16 cellular contexts compared by ENCODE assay signal in the genomic region with DNA sequence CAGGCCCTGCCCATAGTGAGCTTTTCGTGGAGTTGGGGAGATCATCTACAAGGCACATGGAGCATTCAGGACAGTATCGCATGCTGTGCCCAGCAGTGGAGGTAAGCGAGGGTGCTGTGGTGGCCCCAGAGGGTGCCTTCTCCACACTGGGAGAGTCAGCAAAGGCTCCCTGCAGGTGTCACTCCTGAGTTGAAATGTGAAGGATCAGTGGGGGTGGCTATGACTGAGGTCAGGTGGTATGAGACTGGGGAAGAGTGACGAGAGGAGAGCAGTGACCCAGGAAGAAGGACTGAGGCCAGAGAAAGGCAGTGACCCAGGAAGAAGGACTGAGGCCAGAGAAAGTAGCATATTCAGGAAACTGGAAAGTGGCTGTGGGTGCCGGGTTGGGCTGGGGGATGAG. TPM values are rescaled to one million over a fixed set of nuclear protein-coding genes. Genes with fewer than 3 reads are reported as not detected.
DNase-seq lines count a peak whose midpoint lies in the region; FAIRE-seq and TF ChIP-seq lines count a peak whose summit lies in the region.
"Had no signal": no experiment of that assay in that cellular context is flagged by ENCODE, and none has a peak within 500 bp of the region (broad histone marks: within the 10 kb centered on the region; RNA-seq: fewer than 3 reads in every experiment).

No MANE protein-coding gene starts in this region.

- H3K27ac ChIP-seq in kidney (ENCODE audit: low read depth in 2 of 2, low read length in 2 of 2) (no peak overlapping the region), mammary epithelial cell (ENCODE audit: insufficient read depth, low read depth, low read length) (no peak overlapping the region), mesendoderm (ENCODE audit: low read depth, low read length) (no peak overlapping the region)
- H3K27ac ChIP-seq: A549, C4-2B, GM23248 had no signal

- H2BK15ac ChIP-seq in mesendoderm (replicated peaks; ENCODE audit: low read depth) = no peak overlapping the region

- CTCF ChIA-PET in mammary epithelial cell (lab: Charles Lee; ENCODE audit: low non-redundant PET) = no interaction called here

- no peak overlapping the region for H3K18ac ChIP-seq in mesendoderm (ENCODE audit: low read length)

- no peak overlapping the region for H3K4ac ChIP-seq in mesendoderm (ENCODE audit: low read depth, low read length)

- H3K56ac ChIP-seq in mesendoderm (ENCODE audit: low read length) = no peak overlapping the region

- H4K5ac ChIP-seq in mesendoderm (ENCODE audit: low read length) = no peak overlapping the region

- H2BK5ac ChIP-seq in mesendoderm (ENCODE audit: low read length) = no peak overlapping the region

- no peaks in the 10 kb centered on the region for H3K9me3 ChIP-seq in kidney (ENCODE audit: control insufficient read depth in 1 of 2, low read length in 2 of 2)
- H3K9me3 ChIP-seq in mammary epithelial cell (replicated peaks; ENCODE audit: insufficient read depth, low read length) = no peaks in the 10 kb centered on the region
- H3K9me3 ChIP-seq: A549, BE2C had no signal

- H3K36me3 ChIP-seq in kidney (ENCODE audit: control insufficient read depth in 1 of 2, insufficient read depth in 2 of 2, low read length in 2 of 2) (no peaks in the 10 kb centered on the region), mammary epithelial cell (ENCODE audit: insufficient read depth, low read length) (no peaks in the 10 kb centered on the region), mesendoderm (ENCODE audit: control insufficient read depth, insufficient read depth, low read length) (no peaks in the 10 kb centered on the region)
- H3K36me3 ChIP-seq: BE2C had no signal

- TF ChIP-seq CTCF in GM13977 (IDR thresholded peaks at IDR 0.05; ENCODE audit: extremely low read depth, insufficient read depth, missing control alignments) (peak; percentile 5), kidney (IDR thresholded peaks at IDR 0.05; ENCODE audit: borderline replicate concordance, extremely low read depth, insufficient read depth) (no peak), mammary epithelial cell (conservative IDR thresholded peaks at IDR 0.05 in 1 of 2, IDR thresholded peaks at IDR 0.05 in 1 of 2; ENCODE audit: extremely low read depth in 1 of 2, insufficient read depth in 1 of 2, low read depth in 1 of 2, low read length in 2 of 2) (no peak)

- H3K79me2 ChIP-seq in mammary epithelial cell (ENCODE audit: insufficient read depth, low read length) (no peaks in the 10 kb centered on the region), mesendoderm (ENCODE audit: control insufficient read depth, insufficient read depth, low read length) (no peaks in the 10 kb centered on the region)

- in situ Hi-C loops in GM13977 (cut with MboI; ENCODE audit: low pct_unique_long_range_greater_than_20kb, low sequenced_read_pairs, unreplicated experiment) = no loop called here
- in situ Hi-C loops in mammary epithelial cell (cut with MboI; ENCODE audit: low sequenced_read_pairs in 2 of 2) = no loop called here

- H3K4me1 ChIP-seq in kidney (ENCODE audit: control insufficient read depth in 1 of 2, insufficient read depth in 1 of 2, low read depth in 1 of 2, low read length in 2 of 2) = no peaks in the 10 kb centered on the region
- H3K4me1 ChIP-seq in mammary epithelial cell (ENCODE audit: insufficient read depth, low read length) = peaks cover 10% of the 10 kb centered on the region
- H3K4me1 ChIP-seq in mesendoderm (ENCODE audit: control insufficient read depth, low read depth, low read length) = no peaks in the 10 kb centered on the region
- H3K4me1 ChIP-seq: A549, BE2C had no signal

- no peak overlapping the region for H2AFZ ChIP-seq in mammary epithelial cell (ENCODE audit: low read depth, low read length)
- H2AFZ ChIP-seq: GM23248 had no signal

- H3K4me3 ChIP-seq in kidney (ENCODE audit: low read length in 2 of 2) = no peak overlapping the region
- H3K4me3 ChIP-seq in mammary epithelial cell (replicated peaks in 1 of 3; ENCODE audit: insufficient read depth in 1 of 3, low read depth in 2 of 3, low read length in 3 of 3) = no peak overlapping the region
- H3K4me3 ChIP-seq in mesendoderm (ENCODE audit: low read length) = no peak overlapping the region
- H3K4me3 ChIP-seq: A549, GM12878, GM23248 had no signal

- H3K4me2 ChIP-seq in mammary epithelial cell (ENCODE audit: insufficient read depth, low read depth, low read length) (no peak overlapping the region), mesendoderm (ENCODE audit: low read length) (no peak overlapping the region)
- H3K4me2 ChIP-seq: A549 had no signal

- no peaks in the 10 kb centered on the region for H3K79me1 ChIP-seq in mesendoderm (ENCODE audit: low read length)

- H2AK5ac ChIP-seq in mesendoderm (ENCODE audit: low read length) = no peak overlapping the region

- dilution Hi-C loops in mammary epithelial cell (cut with HindIII; ENCODE audit: low sequenced_read_pairs) = no loop called here

- H3K27me3 ChIP-seq in mammary epithelial cell (ENCODE audit: insufficient read depth, low read length) = no peaks in the 10 kb centered on the region
- no peaks in the 10 kb centered on the region for H3K27me3 ChIP-seq in mesendoderm (ENCODE audit: insufficient read depth, low read length, poor library complexity)

- H2BK120ac ChIP-seq in mesendoderm (ENCODE audit: low read depth, low read length) = no peak overlapping the region

- H4K8ac ChIP-seq in mesendoderm (ENCODE audit: low read depth, low read length) = no peak overlapping the region

- FAIRE-seq in kidney (lab: Jason Lieb, UNC) = no peak
- FAIRE-seq: A549, GM12878, H54, HTR-8/SVneo had no signal

- intact Hi-C loops in kidney (cut with DNase I) (no loop called here), mammary epithelial cell (cut with micrococcal nuclease) (no loop called here)

- BruUV-seq in mammary epithelial cell (replicated peaks; lab: Mats Ljungman, UMichigan) = no TSS peak

- WGBS in mammary epithelial cell (ENCODE audit: low coverage, missing lambda C conversion rate) = 93% methylated on average over 5 of the region's 5 CpGs
- no CpG with 5 or more reads among the region's 5 CpGs for WGBS in mesendoderm (ENCODE audit: extremely low coverage, insufficient coverage, low lambda C conversion rate)

- no peak for DNase-seq in GM13977 (ENCODE audit: low spot score)
- DNase-seq in HK-2 (ENCODE audit: unreplicated experiment) = peak; percentile 23
- peak; percentile 48 for DNase-seq in kidney
- DNase-seq in mammary epithelial cell = no peak
- DNase-seq in mesendoderm = no peak
- no peak for DNase-seq in NCI-H526 treated with DMSO at 0.1 percent for 48 hours (lab: John Stamatoyannopoulos, UW)
- DNase-seq: BE2C; CD4-positive, alpha-beta memory T cell; GF-D8; GM23248 had no signal

- no peak overlapping the region for H3K23ac ChIP-seq in mesendoderm (ENCODE audit: low read length)

- no peak overlapping the region for H3K9ac ChIP-seq in kidney (ENCODE audit: low read length in 2 of 2)
- H3K9ac ChIP-seq in mammary epithelial cell (ENCODE audit: insufficient read depth, low read length) = no peak overlapping the region
- no peak overlapping the region for H3K9ac ChIP-seq in mesendoderm (ENCODE audit: low read length)
- H3K9ac ChIP-seq: GM23248 had no signal

- H4K20me1 ChIP-seq in mammary epithelial cell (ENCODE audit: insufficient read depth, low read length) = no peaks in the 10 kb centered on the region

RNA-seq across cellular contexts. Expression of gene SPAG17, which starts 53.0 kb away (rescaled TPM):
- total RNA-seq in kidney (10.4 TPM), mammary epithelial cell (under 1 TPM in 1 of 2 donors, not detected in 1; 0.33 TPM)
- polyA plus RNA-seq in kidney (ENCODE audit: insufficient read depth, low read depth, low replicate concordance) (8.7 TPM), mammary epithelial cell (not detected)
- polyA minus RNA-seq in mammary epithelial cell = not detected
- polyA plus RNA-seq in mesendoderm (2013, experiment 1 of 2) = 0.35 TPM
- polyA plus RNA-seq in mesendoderm (2013, experiment 2 of 2) = 0.71 TPM
- total RNA-seq: CD4-positive, alpha-beta memory T cell; GM12878; GM23248 had no signal
- polyA plus RNA-seq: AG04450; CD4-positive, alpha-beta memory T cell had no signal

Comparison
In these comparisons a context has a peak if more than half of its experiments do, and no peak if none do; other contexts are left out.
1. DNase-seq: peak in HK-2 (single experiment) and kidney (single experiment); none in GM13977 (single experiment), mammary epithelial cell (single experiment), mesendoderm (single experiment) and NCI-H526 treated with DMSO at 0.1 percent for 48 hours (single experiment).